In the genomic region with DNA sequence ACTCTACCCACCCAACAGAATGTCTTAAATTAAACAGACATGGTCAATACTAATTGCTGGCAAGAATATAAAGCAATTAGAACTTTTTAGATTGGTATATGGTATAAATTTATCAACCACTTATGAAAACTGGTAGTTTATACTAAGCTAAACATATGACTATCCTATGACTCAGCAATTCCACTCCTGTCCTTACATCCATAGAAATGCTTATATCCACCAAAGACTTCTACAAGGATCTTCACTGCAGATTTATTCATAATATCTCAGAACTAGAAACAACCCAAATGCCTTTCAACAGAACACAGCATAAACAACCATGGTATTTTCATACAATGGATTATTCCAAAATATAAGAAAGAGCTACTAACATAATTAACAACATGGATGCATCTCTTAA, we compare ENCODE assay signal across 22 cellular contexts. TPM values are rescaled to one million over a fixed set of nuclear protein-coding genes. Genes with fewer than 3 reads are reported as not detected.
A peak's percentile ranks its signal among the peaks of the same experiment; 100 is the strongest.
DNase-seq lines count a peak whose midpoint lies in the region; ATAC-seq and TF ChIP-seq lines count a peak whose summit lies in the region.
"Had no signal": no experiment of that assay in that cellular context is flagged by ENCODE, and none has a peak within 500 bp of the region (broad histone marks: within the 10 kb centered on the region; RNA-seq: fewer than 3 reads in every experiment).

No MANE protein-coding gene starts in this region.

- H2BK5ac ChIP-seq in mesenchymal stem cell (ENCODE audit: low read depth, low read length, poor library complexity, severe bottlenecking): no peak overlapping the region

- H3K9me3 Mint-ChIP-seq in activated CD8-positive, alpha-beta T cell treated with anti-CD3 and anti-CD28 coated beads for 36 hours: no peaks in the 10 kb centered on the region
- H3K9me3 Mint-ChIP-seq in activated CD8-positive, alpha-beta T cell treated with anti-CD3 and anti-CD28 coated beads, Interleukin-2, amount 10 ng/mL, durations not matched to agents 7 days and 5 days (ENCODE audit: insufficient read depth): peaks cover 34% of the 10 kb centered on the region
- peaks cover 0 to 28% (median 3%) of the 10 kb centered on the region in 11 donors for H3K9me3 Mint-ChIP-seq in naive thymus-derived CD4-positive, alpha-beta T cell
- H3K9me3 Mint-ChIP-seq in stimulated activated effector memory CD8-positive, alpha-beta T cell treated with anti-CD3 and anti-CD28 coated beads, Interleukin-12 subunit alpha, Interleukin-12 subunit beta, amount 100 ng/mL, for 72 hours: no peaks in the 10 kb centered on the region
- H3K9me3 Mint-ChIP-seq: stimulated activated naive CD8-positive, alpha-beta T cell treated with anti-CD3 and anti-CD28 coated beads, Interleukin-15, Interleukin-2, amounts not matched to agents 100 ng/mL and 50 ng/mL, for 24 hours had no signal

- H2AK5ac ChIP-seq in mesenchymal stem cell (ENCODE audit: low read length, severe bottlenecking): no peak overlapping the region

- H3K27me3 Mint-ChIP-seq in activated CD8-positive, alpha-beta T cell treated with anti-CD3 and anti-CD28 coated beads for 36 hours: no peaks in the 10 kb centered on the region
- no peaks in the 10 kb centered on the region for H3K27me3 Mint-ChIP-seq in activated CD8-positive, alpha-beta T cell treated with anti-CD3 and anti-CD28 coated beads, Interleukin-2, amount 10 ng/mL, durations not matched to agents 7 days and 5 days (ENCODE audit: low read depth)
- H3K27me3 Mint-ChIP-seq in naive thymus-derived CD4-positive, alpha-beta T cell: peaks cover 0 to 2% (median 0%) of the 10 kb centered on the region in 5 donors
- H3K27me3 Mint-ChIP-seq: memory B cell; stimulated activated naive CD8-positive, alpha-beta T cell treated with anti-CD3 and anti-CD28 coated beads, Interleukin-15, Interleukin-2, amounts not matched to agents 100 ng/mL and 50 ng/mL, for 24 hours had no signal

- peaks cover 47% of the 10 kb centered on the region for H3K79me2 ChIP-seq in PC-3 (ENCODE audit: low read length)

- H3K27ac Mint-ChIP-seq in activated CD8-positive, alpha-beta T cell treated with anti-CD3 and anti-CD28 coated beads for 36 hours: peak overlapping the region; percentile 37
- H3K27ac Mint-ChIP-seq in activated CD8-positive, alpha-beta T cell treated with anti-CD3 and anti-CD28 coated beads, Interleukin-2, amount 10 ng/mL, durations not matched to agents 7 days and 5 days: no peak overlapping the region
- H3K27ac Mint-ChIP-seq in naive thymus-derived CD4-positive, alpha-beta T cell: peak overlapping the region in 1 of 9 donors; percentile 22
- no peak overlapping the region for H3K27ac Mint-ChIP-seq in stimulated activated effector memory CD8-positive, alpha-beta T cell treated with anti-CD3 and anti-CD28 coated beads, Interleukin-12 subunit alpha, Interleukin-12 subunit beta, amount 100 ng/mL, for 72 hours
- H3K27ac Mint-ChIP-seq: activated T-helper 1 cell treated with anti-CD3 and anti-CD28 coated beads, Interleukin-12 subunit alpha, Interleukin-12 subunit beta, Interleukin-2, Interleukin-4 antibody, amounts not matched to agents 30 ng/mL and 10 ng/mL and 1 ng/mL, durations not matched to agents 14 hours and 24 hours and 36 hours; memory B cell; nephron; stimulated activated naive CD8-positive, alpha-beta T cell treated with anti-CD3 and anti-CD28 coated beads, Interleukin-15, Interleukin-2, amounts not matched to agents 100 ng/mL and 50 ng/mL, for 24 hours had no signal

- no peak overlapping the region for H3K4me3 ChIP-seq in PC-3 (ENCODE audit: low read length)
- H3K4me3 ChIP-seq in choroid plexus epithelial cell (ENCODE audit: low read depth, low read length): no peak overlapping the region
- no peak overlapping the region for H3K4me3 ChIP-seq in mesenchymal stem cell (ENCODE audit: insufficient read depth in 1 of 2, low read depth in 1 of 2, low read length in 2 of 2)
- no peak overlapping the region for H3K4me3 ChIP-seq in naive thymus-derived CD4-positive, alpha-beta T cell (ENCODE audit: low read length)
- H3K4me3 ChIP-seq: HAP-1, upper lobe of left lung had no signal

- no peak for TF ChIP-seq CTCF in activated CD8-positive, alpha-beta T cell treated with anti-CD3 and anti-CD28 coated beads for 36 hours (IDR thresholded peaks at IDR 0.05)
- TF ChIP-seq CTCF in PC-3 (conservative IDR thresholded peaks at IDR 0.05; ENCODE audit: low read depth, low read length) (no peak), choroid plexus epithelial cell (conservative IDR thresholded peaks at IDR 0.05; ENCODE audit: low read depth, low read length) (no peak)

- peak overlapping the region; percentile 13 for H3K4me2 ChIP-seq in PC-3 (ENCODE audit: low read length)
- H3K4me2 ChIP-seq in mesenchymal stem cell (ENCODE audit: low read length, poor library complexity, severe bottlenecking): no peak overlapping the region

- peaks cover 67% of the 10 kb centered on the region for H3K36me3 Mint-ChIP-seq in activated CD8-positive, alpha-beta T cell treated with anti-CD3 and anti-CD28 coated beads for 36 hours (ENCODE audit: low read depth)
- H3K36me3 Mint-ChIP-seq in activated CD8-positive, alpha-beta T cell treated with anti-CD3 and anti-CD28 coated beads, Interleukin-2, amount 10 ng/mL, durations not matched to agents 7 days and 5 days (ENCODE audit: low read depth): peaks cover 73% of the 10 kb centered on the region
- peaks cover 23 to 68% (median 48%) of the 10 kb centered on the region in 5 donors for H3K36me3 Mint-ChIP-seq in naive thymus-derived CD4-positive, alpha-beta T cell
- peaks cover 89% of the 10 kb centered on the region for H3K36me3 Mint-ChIP-seq in stimulated activated effector memory CD8-positive, alpha-beta T cell treated with anti-CD3 and anti-CD28 coated beads, Interleukin-12 subunit alpha, Interleukin-12 subunit beta, amount 100 ng/mL, for 72 hours

- no peak overlapping the region for H3K18ac ChIP-seq in mesenchymal stem cell (ENCODE audit: low read depth in 1 of 2, low read length in 2 of 2)

- H3K4ac ChIP-seq in mesenchymal stem cell (ENCODE audit: low read depth in 1 of 2, low read length in 2 of 2): no peak overlapping the region

- H3K36me3 ChIP-seq in PC-3 (ENCODE audit: low read depth, low read length) (peaks cover 55% of the 10 kb centered on the region), mesenchymal stem cell (ENCODE audit: control insufficient read depth in 1 of 2, insufficient read depth in 2 of 2, low read depth in 1 of 2, low read length in 2 of 2) (peaks cover 11 to 62% of the 10 kb centered on the region in 2 experiments)
- H3K36me3 ChIP-seq in naive thymus-derived CD4-positive, alpha-beta T cell (ENCODE audit: control insufficient read depth in 2 of 3, insufficient read depth in 3 of 3, low read length in 3 of 3): peaks cover 0 to 31% (median 0%) of the 10 kb centered on the region in 3 experiments

- POLR2A ChIA-PET in activated CD8-positive, alpha-beta T cell treated with anti-CD3 and anti-CD28 coated beads for 36 hours (lab: Charles Lee): no interaction called here
- POLR2A ChIA-PET in activated CD8-positive, alpha-beta T cell treated with anti-CD3 and anti-CD28 coated beads, Interleukin-2, amount 10 ng/mL, durations not matched to agents 7 days and 5 days (lab: Charles Lee): interaction anchor here (1.3 kb wide), 1 partner anchor 11 kb away, joined by 8 read pairs; no protein-coding TSS in a partner anchor
- POLR2A ChIA-PET in PC-3 (lab: Charles Lee; ENCODE audit: unreplicated experiment): interaction anchor here (0.6 kb wide), 1 partner anchor 836 kb away, joined by 3 read pairs; no protein-coding TSS in a partner anchor
- POLR2A ChIA-PET in naive thymus-derived CD4-positive, alpha-beta T cell (lab: Charles Lee): no interaction called here

- intact Hi-C loops in activated CD8-positive, alpha-beta T cell treated with anti-CD3 and anti-CD28 coated beads for 36 hours (cut with micrococcal nuclease): no loop called here
- intact Hi-C loops in PC-3 (cut with micrococcal nuclease): no loop called here
- intact Hi-C loops in naive thymus-derived CD4-positive, alpha-beta T cell (cut with micrococcal nuclease): no loop called here

- H2BK120ac ChIP-seq in mesenchymal stem cell (ENCODE audit: low read depth, low read length): no peak overlapping the region

- BruUV-seq in PC-3 (replicated peaks; lab: Mats Ljungman, UMichigan): no TSS peak

- H2BK12ac ChIP-seq in mesenchymal stem cell (ENCODE audit: low read length in 2 of 2): no peak overlapping the region

- H3K9ac ChIP-seq in PC-3 (ENCODE audit: low read length) (no peak overlapping the region), mesenchymal stem cell (ENCODE audit: low read length) (no peak overlapping the region)

- ATAC-seq in activated CD8-positive, alpha-beta T cell treated with anti-CD3 and anti-CD28 coated beads for 36 hours: no peak
- ATAC-seq in activated CD8-positive, alpha-beta T cell treated with anti-CD3 and anti-CD28 coated beads, Interleukin-2, amount 10 ng/mL, durations not matched to agents 7 days and 5 days: no peak
- ATAC-seq in PC-3 (no peak), GM18873 (IDR thresholded peaks at IDR 0.05; ENCODE audit: low FRiP score, unreplicated experiment) (no peak)
- ATAC-seq in naive thymus-derived CD4-positive, alpha-beta T cell: no peak
- no peak for ATAC-seq in stimulated activated effector memory CD8-positive, alpha-beta T cell treated with anti-CD3 and anti-CD28 coated beads, Interleukin-12 subunit alpha, Interleukin-12 subunit beta, amount 100 ng/mL, for 72 hours
- ATAC-seq: Right ventricle myocardium inferior had no signal

- peaks cover 14% of the 10 kb centered on the region for H3K79me1 ChIP-seq in mesenchymal stem cell (replicated peaks; ENCODE audit: low read length, poor library complexity, severe bottlenecking)

- peaks cover 58% of the 10 kb centered on the region for H3K4me1 Mint-ChIP-seq in activated CD8-positive, alpha-beta T cell treated with anti-CD3 and anti-CD28 coated beads for 36 hours (ENCODE audit: low read depth)
- H3K4me1 Mint-ChIP-seq in activated CD8-positive, alpha-beta T cell treated with anti-CD3 and anti-CD28 coated beads, Interleukin-2, amount 10 ng/mL, durations not matched to agents 7 days and 5 days (ENCODE audit: low read depth): peaks cover 52% of the 10 kb centered on the region
- peaks cover 50 to 84% (median 72%) of the 10 kb centered on the region in 7 donors for H3K4me1 Mint-ChIP-seq in naive thymus-derived CD4-positive, alpha-beta T cell
- peaks cover 55% of the 10 kb centered on the region for H3K4me1 Mint-ChIP-seq in stimulated activated effector memory CD8-positive, alpha-beta T cell treated with anti-CD3 and anti-CD28 coated beads, Interleukin-12 subunit alpha, Interleukin-12 subunit beta, amount 100 ng/mL, for 72 hours

- no peak overlapping the region for H4K8ac ChIP-seq in mesenchymal stem cell (ENCODE audit: low read length)

- no peak overlapping the region for H4K91ac ChIP-seq in mesenchymal stem cell (ENCODE audit: low read length)

- no peak overlapping the region for H3K23ac ChIP-seq in mesenchymal stem cell (ENCODE audit: low read length in 2 of 2)

- H3F3A ChIP-seq in PC-3 (ENCODE audit: low read length, unreplicated experiment): peaks cover 6% of the 10 kb centered on the region

- DNase-seq in activated CD8-positive, alpha-beta T cell treated with anti-CD3 and anti-CD28 coated beads for 36 hours: no peak
- DNase-seq in activated CD8-positive, alpha-beta T cell treated with anti-CD3 and anti-CD28 coated beads, Interleukin-2, amount 10 ng/mL, durations not matched to agents 7 days and 5 days: no peak
- peak; percentile 52 for DNase-seq in PC-3
- peak; percentile 43 for DNase-seq in choroid plexus epithelial cell (ENCODE audit: low read depth)
- peak; percentile 26 for DNase-seq in mesenchymal stem cell
- DNase-seq in naive thymus-derived CD4-positive, alpha-beta T cell: no peak
- DNase-seq in stimulated activated effector memory CD8-positive, alpha-beta T cell treated with anti-CD3 and anti-CD28 coated beads, Interleukin-12 subunit alpha, Interleukin-12 subunit beta, amount 100 ng/mL, for 72 hours (ENCODE audit: low spot score in 2 of 2): no peak
- DNase-seq: anterior cingulate cortex, C1 segment of cervical spinal cord, cortex of kidney, NCI-H1694, NCI-H226, T-helper 1 cell, upper lobe of left lung had no signal

- H3K9me3 ChIP-seq in PC-3 (ENCODE audit: low read length) (0 out of 2 replicates have a peak, but pooled peaks cover 5% of the 10 kb centered on the region), mesenchymal stem cell (ENCODE audit: control insufficient read depth, low read length) (peaks cover 34% of the 10 kb centered on the region)
- H3K9me3 ChIP-seq in naive thymus-derived CD4-positive, alpha-beta T cell (ENCODE audit: control insufficient read depth in 2 of 3, low read length in 3 of 3): no peaks in the 10 kb centered on the region
- H3K9me3 ChIP-seq: HAP-1, upper lobe of left lung had no signal

- H2BK15ac ChIP-seq in mesenchymal stem cell (ENCODE audit: low read depth, poor library complexity, severe bottlenecking): no peak overlapping the region

- H3K4me1 ChIP-seq in PC-3 (ENCODE audit: insufficient read depth, low read length) (peaks cover 27% of the 10 kb centered on the region), mesenchymal stem cell (ENCODE audit: control insufficient read depth, insufficient read depth, low read depth, low read length) (peaks cover 1% of the 10 kb centered on the region)
- H3K4me1 ChIP-seq in naive thymus-derived CD4-positive, alpha-beta T cell (ENCODE audit: control insufficient read depth in 2 of 2, insufficient read depth in 2 of 2, low read length in 2 of 2): peaks cover 10 to 14% of the 10 kb centered on the region in 2 donors

- no peaks in the 10 kb centered on the region for H3K27me3 ChIP-seq in PC-3 (ENCODE audit: low read length)
- H3K27me3 ChIP-seq in mesenchymal stem cell (ENCODE audit: control insufficient read depth in 1 of 2, insufficient read depth in 1 of 2, low read length in 2 of 2): no peaks in the 10 kb centered on the region
- H3K27me3 ChIP-seq in naive thymus-derived CD4-positive, alpha-beta T cell (ENCODE audit: control insufficient read depth in 2 of 2, insufficient read depth in 2 of 2, low read length in 2 of 2): no peaks in the 10 kb centered on the region
- H3K27me3 ChIP-seq: upper lobe of left lung had no signal

- no peak overlapping the region for H3K4me3 Mint-ChIP-seq in activated CD8-positive, alpha-beta T cell treated with anti-CD3 and anti-CD28 coated beads for 36 hours
- no peak overlapping the region for H3K4me3 Mint-ChIP-seq in activated CD8-positive, alpha-beta T cell treated with anti-CD3 and anti-CD28 coated beads, Interleukin-2, amount 10 ng/mL, durations not matched to agents 7 days and 5 days
- H3K4me3 Mint-ChIP-seq in naive thymus-derived CD4-positive, alpha-beta T cell: peak overlapping the region in 1 of 10 donors; percentile 14
- no peak overlapping the region for H3K4me3 Mint-ChIP-seq in stimulated activated effector memory CD8-positive, alpha-beta T cell treated with anti-CD3 and anti-CD28 coated beads, Interleukin-12 subunit alpha, Interleukin-12 subunit beta, amount 100 ng/mL, for 72 hours
- H3K4me3 Mint-ChIP-seq: activated T-helper 1 cell treated with anti-CD3 and anti-CD28 coated beads, Interleukin-12 subunit alpha, Interleukin-12 subunit beta, Interleukin-2, Interleukin-4 antibody, amounts not matched to agents 30 ng/mL and 10 ng/mL and 1 ng/mL, durations not matched to agents 14 hours and 24 hours and 36 hours; memory B cell; stimulated activated naive CD8-positive, alpha-beta T cell treated with anti-CD3 and anti-CD28 coated beads, Interleukin-15, Interleukin-2, amounts not matched to agents 100 ng/mL and 50 ng/mL, for 24 hours had no signal

- peak overlapping the region; percentile 22; the same call in 1 of the 2 replicates for H3K27ac ChIP-seq in PC-3 (ENCODE audit: low read length)
- no peak overlapping the region for H3K27ac ChIP-seq in mesenchymal stem cell (ENCODE audit: low read length, poor library complexity, severe bottlenecking)
- no peak overlapping the region for H3K27ac ChIP-seq in naive thymus-derived CD4-positive, alpha-beta T cell (ENCODE audit: low read depth, low read length)
- H3K27ac ChIP-seq: 22Rv1, upper lobe of left lung had no signal

- no peak overlapping the region for H2AFZ ChIP-seq in PC-3 (ENCODE audit: low read length)
- H2AFZ ChIP-seq in mesenchymal stem cell (ENCODE audit: low read depth, low read length): no peak overlapping the region

- no peak overlapping the region for H3K14ac ChIP-seq in mesenchymal stem cell (ENCODE audit: low read length in 2 of 2)

- no peaks in the 10 kb centered on the region for H3K9me2 ChIP-seq in PC-3 (replicated peaks; ENCODE audit: low read length)

- H4K20me1 ChIP-seq in PC-3 (ENCODE audit: low read length): no peaks in the 10 kb centered on the region

- CTCF ChIA-PET in activated CD8-positive, alpha-beta T cell treated with anti-CD3 and anti-CD28 coated beads for 36 hours (lab: Charles Lee): interaction anchor here (1.1 kb wide), 1 partner anchor 11 kb away, joined by 3 read pairs; no protein-coding TSS in a partner anchor
- CTCF ChIA-PET in activated CD8-positive, alpha-beta T cell treated with anti-CD3 and anti-CD28 coated beads, Interleukin-2, amount 10 ng/mL, durations not matched to agents 7 days and 5 days (lab: Charles Lee): no interaction called here
- CTCF ChIA-PET in PC-3 (lab: Charles Lee): no interaction called here
- CTCF ChIA-PET in naive thymus-derived CD4-positive, alpha-beta T cell (lab: Charles Lee): no interaction called here

RNA-seq across cellular contexts. Expression of gene ZNF184, which starts 4.6 kb away (rescaled TPM):
- 10 to 100 TPM; 10.4 to 11.5 TPM for total RNA-seq in activated CD8-positive, alpha-beta T cell treated with anti-CD3 and anti-CD28 coated beads for 36 hours
- 10 to 100 TPM; 11.6 to 12.3 TPM for total RNA-seq in activated CD8-positive, alpha-beta T cell treated with anti-CD3 and anti-CD28 coated beads, Interleukin-2, amount 10 ng/mL, durations not matched to agents 7 days and 5 days
- total RNA-seq in PC-3 (2014; rRNA removed): 7.0 and 10.2 TPM in 2 replicates
- polyA plus RNA-seq in mesenchymal stem cell (2013, experiment 1 of 2): 5.0 TPM
- 5.2 TPM for polyA plus RNA-seq in mesenchymal stem cell (2013, experiment 2 of 2)
- total RNA-seq in naive thymus-derived CD4-positive, alpha-beta T cell: 10 to 100 TPM in 4 of 5 experiments, 1 to 10 TPM in 1; 9.6 to 13.7 (median 12.3) TPM
- 10 to 100 TPM in 1 of 2 donors, 1 to 10 TPM in 1; 7.0 to 12.6 TPM for polyA plus RNA-seq in naive thymus-derived CD4-positive, alpha-beta T cell

Comparison
In these comparisons a context has a peak if more than half of its experiments do, and no peak if none do; other contexts are left out.
1. POLR2A ChIA-PET loops: an anchor here in activated CD8-positive, alpha-beta T cell treated with anti-CD3 and anti-CD28 coated beads, Interleukin-2, amount 10 ng/mL, durations not matched to agents 7 days and 5 days (1.3 kb wide) and PC-3 (0.6 kb wide); none called in activated CD8-positive, alpha-beta T cell treated with anti-CD3 and anti-CD28 coated beads for 36 hours and naive thymus-derived CD4-positive, alpha-beta T cell.
2. DNase-seq: peak in PC-3 (single experiment), choroid plexus epithelial cell (single experiment) and mesenchymal stem cell (single experiment); none in activated CD8-positive, alpha-beta T cell treated with anti-CD3 and anti-CD28 coated beads for 36 hours (single experiment), activated CD8-positive, alpha-beta T cell treated with anti-CD3 and anti-CD28 coated beads, Interleukin-2, amount 10 ng/mL, durations not matched to agents 7 days and 5 days (single experiment), naive thymus-derived CD4-positive, alpha-beta T cell (0 of 9) and stimulated activated effector memory CD8-positive, alpha-beta T cell treated with anti-CD3 and anti-CD28 coated beads, Interleukin-12 subunit alpha, Interleukin-12 subunit beta, amount 100 ng/mL, for 72 hours (0 of 2).